ENCODE assay signal across 1 cellular context in genomic region chr14:24080142-24080530, GRCh38.
TF ChIP-seq lines count a peak whose summit lies in the region.

No MANE protein-coding gene starts in this region.

TF ChIP-seq in GM12891, 5 proteins besides CTCF, POLR2A, EP300 and RAD21:
- no peak for TF ChIP-seq POU2F2 (IDR thresholded peaks at IDR 0.05; ENCODE audit: low read depth, low read length)
- TF ChIP-seq PAX5 (IDR thresholded peaks at IDR 0.05; ENCODE audit: insufficient read depth, low read length, severe bottlenecking): no peak
- TF ChIP-seq TAF1 (IDR thresholded peaks at IDR 0.05; ENCODE audit: low read depth, low read length): no peak
